In the genomic region with DNA sequence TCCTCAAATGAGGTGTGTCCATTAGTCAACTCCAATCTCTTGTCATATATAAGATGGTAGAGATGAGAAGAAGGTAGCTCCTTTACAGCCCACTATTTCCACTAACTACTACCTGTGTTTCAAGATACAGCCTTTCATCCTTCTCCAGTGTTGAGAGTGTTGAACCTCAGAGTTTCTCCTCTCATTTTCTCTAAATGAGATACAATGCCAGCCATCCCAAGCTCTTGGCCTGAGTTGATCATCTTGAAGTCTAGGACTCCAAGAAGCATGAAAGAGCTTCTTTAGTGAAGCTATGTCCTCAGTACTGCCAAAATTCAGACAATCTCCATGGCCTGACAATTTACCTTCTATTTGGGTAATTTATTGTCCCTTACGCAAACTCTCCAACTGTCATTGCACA, we compare ENCODE assay signal across 16 cellular contexts. TPM values are rescaled to one million over a fixed set of nuclear protein-coding genes. Genes with fewer than 3 reads are reported as not detected.
DNase-seq lines count a peak whose midpoint lies in the region; ATAC-seq and TF ChIP-seq lines count a peak whose summit lies in the region.
"Had no signal": no experiment of that assay in that cellular context is flagged by ENCODE, and none has a peak within 500 bp of the region (broad histone marks: within the 10 kb centered on the region; RNA-seq: fewer than 3 reads in every experiment).

No MANE protein-coding gene starts in this region.

- no peaks in the 10 kb centered on the region for H4K20me1 ChIP-seq in KMS-11 (ENCODE audit: insufficient read depth)

- no peak overlapping the region for H3K4me3 Mint-ChIP-seq in T-helper 2 cell treated with Interferon-gamma antibody and Interleukin-4, amounts not matched to agents 5 μg/mL and 100 μg/mL, for 36 hours
- peak overlapping the region; percentile 91 for H3K4me3 Mint-ChIP-seq in stimulated activated memory B cell treated with anti-CD40 and anti-IgM and Interleukin-4, amounts not matched to agents 10 μg/mL and 1 μg/mL and 100 μg/mL, for 72 hours
- H3K4me3 Mint-ChIP-seq: type B pancreatic cell had no signal

- H3K36me3 ChIP-seq in KMS-11 (ENCODE audit: insufficient read depth) (0 out of 2 replicates have a peak, but pooled peaks cover 6% of the 10 kb centered on the region), esophagus squamous epithelium (no peaks in the 10 kb centered on the region)
- H3K36me3 ChIP-seq: prostate gland, WERI-Rb-1 had no signal

- peaks cover 12% of the 10 kb centered on the region for H3K36me3 Mint-ChIP-seq in T-helper 2 cell treated with Interferon-gamma antibody and Interleukin-4, amounts not matched to agents 5 μg/mL and 100 μg/mL, for 36 hours (ENCODE audit: low read depth)
- H3K36me3 Mint-ChIP-seq in stimulated activated memory B cell treated with anti-CD40 and anti-IgM and Interleukin-4, amounts not matched to agents 10 μg/mL and 1 μg/mL and 100 μg/mL, for 72 hours = peaks cover 52% of the 10 kb centered on the region
- H3K36me3 Mint-ChIP-seq: type B pancreatic cell had no signal

- H3K4me1 Mint-ChIP-seq in T-helper 2 cell treated with Interferon-gamma antibody and Interleukin-4, amounts not matched to agents 5 μg/mL and 100 μg/mL, for 36 hours (ENCODE audit: low read depth) = peaks cover 23% of the 10 kb centered on the region
- H3K4me1 Mint-ChIP-seq in stimulated activated memory B cell treated with anti-CD40 and anti-IgM and Interleukin-4, amounts not matched to agents 10 μg/mL and 1 μg/mL and 100 μg/mL, for 72 hours = peaks cover 67% of the 10 kb centered on the region

- no peaks in the 10 kb centered on the region for H3K9me3 Mint-ChIP-seq in T-helper 2 cell treated with Interferon-gamma antibody and Interleukin-4, amounts not matched to agents 5 μg/mL and 100 μg/mL, for 36 hours
- H3K9me3 Mint-ChIP-seq in stimulated activated memory B cell treated with anti-CD40 and anti-IgM and Interleukin-4, amounts not matched to agents 10 μg/mL and 1 μg/mL and 100 μg/mL, for 72 hours = peaks cover 3% of the 10 kb centered on the region

- H3K27ac ChIP-seq in KMS-11 (peak overlapping the region; percentile 76), esophagus squamous epithelium (peak overlapping the region; percentile 28 to 87 (median 61))
- H3K27ac ChIP-seq: prostate gland, WERI-Rb-1 had no signal

- H3K4me1 ChIP-seq in KMS-11 (ENCODE audit: low read depth, poor library complexity, severe bottlenecking) (peaks cover 46% of the 10 kb centered on the region), esophagus squamous epithelium (no peaks in the 10 kb centered on the region)
- H3K4me1 ChIP-seq: prostate gland had no signal

- H3K9me3 ChIP-seq in esophagus squamous epithelium = no peaks in the 10 kb centered on the region
- H3K9me3 ChIP-seq: prostate gland, SK-N-SH had no signal

- peak overlapping the region; percentile 41 for H3K27ac Mint-ChIP-seq in T-helper 2 cell treated with Interferon-gamma antibody and Interleukin-4, amounts not matched to agents 5 μg/mL and 100 μg/mL, for 36 hours
- peak overlapping the region; percentile 99 for H3K27ac Mint-ChIP-seq in stimulated activated memory B cell treated with anti-CD40 and anti-IgM and Interleukin-4, amounts not matched to agents 10 μg/mL and 1 μg/mL and 100 μg/mL, for 72 hours
- H3K27ac Mint-ChIP-seq: type B pancreatic cell had no signal

- H2AFZ ChIP-seq in KMS-11 (ENCODE audit: low read depth) = peak overlapping the region; percentile 56

- H3K9ac ChIP-seq in KMS-11 = no peak overlapping the region
- H3K9ac ChIP-seq: SK-N-SH had no signal

- peaks cover 21% of the 10 kb centered on the region for H3K79me2 ChIP-seq in KMS-11 (ENCODE audit: insufficient read depth, low read depth)

- H3K4me2 ChIP-seq in KMS-11 = peak overlapping the region; percentile 67
- H3K4me2 ChIP-seq: SK-N-SH had no signal

- no peak for ATAC-seq in stimulated activated memory B cell treated with anti-CD40 and anti-IgM and Interleukin-4, amounts not matched to agents 10 μg/mL and 1 μg/mL and 100 μg/mL, for 72 hours
- ATAC-seq in HG03432 (IDR thresholded peaks at IDR 0.05; ENCODE audit: unreplicated experiment) = no peak

- intact Hi-C loops in esophagus squamous epithelium (cut with DNase I) = no loop called here

- TF ChIP-seq CTCF in KMS-11 (conservative IDR thresholded peaks at IDR 0.05; ENCODE audit: low read depth, low read length) (no peak), esophagus squamous epithelium (IDR thresholded peaks at IDR 0.05) (no peak)

- H3K27me3 Mint-ChIP-seq in T-helper 2 cell treated with Interferon-gamma antibody and Interleukin-4, amounts not matched to agents 5 μg/mL and 100 μg/mL, for 36 hours (ENCODE audit: low read depth) = peaks cover 8% of the 10 kb centered on the region
- no peaks in the 10 kb centered on the region for H3K27me3 Mint-ChIP-seq in stimulated activated memory B cell treated with anti-CD40 and anti-IgM and Interleukin-4, amounts not matched to agents 10 μg/mL and 1 μg/mL and 100 μg/mL, for 72 hours

- H3K4me3 ChIP-seq in KMS-11 (IDR thresholded peaks at IDR 0.05; ENCODE audit: insufficient read depth, low read depth, low read length) (no peak overlapping the region), esophagus squamous epithelium (peak overlapping the region in 1 of 4 donors; percentile 68)
- H3K4me3 ChIP-seq: K562, prostate gland had no signal

- H3K27me3 ChIP-seq in KMS-11 (ENCODE audit: insufficient read depth, low read depth) = no peaks in the 10 kb centered on the region
- peaks cover 0 to 3% (median 0%) of the 10 kb centered on the region in 4 donors for H3K27me3 ChIP-seq in esophagus squamous epithelium

- no peak for TF ChIP-seq POLR2A in esophagus squamous epithelium (IDR thresholded peaks at IDR 0.05)

- 64 to 69% methylated on average over 1 of the region's 1 CpG for WGBS in esophagus squamous epithelium, 2 donors

- DNase-seq in T-helper 2 cell treated with Interferon-gamma antibody and Interleukin-4, amounts not matched to agents 5 μg/mL and 100 μg/mL, for 36 hours (ENCODE audit: low spot score) = no peak
- DNase-seq in T-helper 2 cell (no peak), esophagus squamous epithelium (lab: John Stamatoyannopoulos, UW) (no peak), MV-4-11 (lab: John Stamatoyannopoulos, UW) (no peak), RPMI8226 (no peak)
- DNase-seq: activated naive CD4-positive, alpha-beta T cell treated with anti-CD3 and anti-CD28 coated beads, Interleukin-2, amount 50 U/mL, for 16 hours; NCI-H345 had no signal

RNA-seq across cellular contexts. Expression of gene HLA-DRA, which starts 0.5 kb away (rescaled TPM):
- total RNA-seq in esophagus squamous epithelium = 100 to 1,000 TPM in 2 of 4 donors, 10 to 100 TPM in 2; 26.0 to 440 (median 115) TPM
- total RNA-seq: G401 had no signal

RNA-seq across cellular contexts. Expression of gene BTNL2, which starts 32.2 kb away (rescaled TPM):
- total RNA-seq in esophagus squamous epithelium = not detected
- total RNA-seq: G401, K562, prostate gland had no signal
